Comparison of ENCODE assay signal across 14 cellular contexts in genomic region chr4:47615385-47615784, GRCh38.
"Had no signal": no experiment of that assay in that cellular context is flagged by ENCODE, and none has a peak within 500 bp of the region (broad histone marks: within the 10 kb centered on the region; RNA-seq: fewer than 3 reads in every experiment).

No MANE protein-coding gene starts in this region.

- H3K9me3 ChIP-seq: left lung, tibial nerve had no signal

- H3K9me3 Mint-ChIP-seq: natural killer cell had no signal

- H3K4me1 Mint-ChIP-seq: memory B cell, natural killer cell had no signal

- H3K27ac ChIP-seq: coronary artery, left lung, tibial nerve had no signal

- H3K36me3 Mint-ChIP-seq: natural killer cell had no signal

- DNase-seq: activated CD4-positive, alpha-beta T cell treated with anti-CD3 and anti-CD28 coated beads, Interleukin-2, amount 50 U/mL, for 1 hour; activated naive CD4-positive, alpha-beta T cell treated with anti-CD3 and anti-CD28 coated beads, Interleukin-2, amount 50 U/mL, for 16 hours; activated T-cell treated with anti-CD3 and anti-CD28 coated beads, Interleukin-2, amount 50 U/mL, for 1 hour; effector CD8-positive, alpha-beta T cell; left lung; natural killer cell; right cardiac atrium; stimulated activated CD4-positive, alpha-beta T cell treated with anti-CD3 and anti-CD28 coated beads, Interleukin-1b, Interleukin-23, amount 100 ng/mL, for 48 hours had no signal

- H3K27ac Mint-ChIP-seq: memory B cell; natural killer cell; progenitor cell of endocrine pancreas; stimulated activated memory B cell treated with anti-CD40 and anti-IgM and Interleukin-4, amounts not matched to agents 10 μg/mL and 1 μg/mL and 100 μg/mL, for 72 hours; T-helper 1 cell treated with Interleukin-12 subunit alpha and Interleukin-12 subunit beta and Interleukin-4 antibody, amounts not matched to agents 30 μg/mL and 1 μg/mL, for 36 hours had no signal

- H3K4me3 ChIP-seq: coronary artery, left lung, tibial nerve had no signal

- H3K4me3 Mint-ChIP-seq: memory B cell; natural killer cell; stimulated activated memory B cell treated with anti-CD40 and anti-IgM and Interleukin-4, amounts not matched to agents 10 μg/mL and 1 μg/mL and 100 μg/mL, for 72 hours; T-helper 1 cell treated with Interleukin-12 subunit alpha and Interleukin-12 subunit beta and Interleukin-4 antibody, amounts not matched to agents 30 μg/mL and 1 μg/mL, for 36 hours had no signal

- ATAC-seq: left lung; natural killer cell; right cardiac atrium; stimulated activated memory B cell treated with anti-CD40 and anti-IgM and Interleukin-4, amounts not matched to agents 10 μg/mL and 1 μg/mL and 100 μg/mL, for 72 hours had no signal

- H3K27me3 ChIP-seq: left lung, tibial nerve had no signal

- H3K4me1 ChIP-seq: left lung, tibial nerve had no signal

- H3K27me3 Mint-ChIP-seq: progenitor cell of endocrine pancreas; stimulated activated memory B cell treated with anti-CD40 and anti-IgM and Interleukin-4, amounts not matched to agents 10 μg/mL and 1 μg/mL and 100 μg/mL, for 72 hours had no signal

- H3K36me3 ChIP-seq: left lung had no signal
